ENCODE assay signal across 8 cellular contexts in genomic region chr1:172531846-172532699, GRCh38. TPM values are rescaled to one million over a fixed set of nuclear protein-coding genes. Genes with fewer than 3 reads are reported as not detected.
DNase-seq lines count a peak whose midpoint lies in the region; ATAC-seq and TF ChIP-seq lines count a peak whose summit lies in the region.

No MANE protein-coding gene starts in this region.

- peak; percentile 98 for DNase-seq in GM12864 (ENCODE audit: low read depth)
- DNase-seq in NCI-H1092 treated with DMSO at 0.1 percent for 48 hours (lab: John Stamatoyannopoulos, UW) = peak; percentile 99
- DNase-seq in adipocyte (ENCODE audit: low read depth) = peak; percentile 98
- peak; percentile 74 to 94 (median 90) for DNase-seq in heart left ventricle
- peak; percentile 100 for DNase-seq in pons (ENCODE audit: low spot score)
- peak; percentile 79 for DNase-seq in type B pancreatic cell (ENCODE audit: extremely low spot score, unreplicated experiment)

- H3K36me3 Mint-ChIP-seq in type B pancreatic cell = no peaks in the 10 kb centered on the region

- peak overlapping the region; percentile 95 for H3K9ac ChIP-seq in adipocyte (ENCODE audit: low read length)

- no peaks in the 10 kb centered on the region for H3K9me3 Mint-ChIP-seq in type B pancreatic cell

- WGBS in heart left ventricle, 4 donors = 0 to 1% (median 0%) methylated on average over 27 of the region's 27 CpGs

- ATAC-seq in HG02623 (IDR thresholded peaks at IDR 0.05; ENCODE audit: unreplicated experiment) (peak; percentile 56), SK-N-SH treated with all-trans-retinoic acid at 6 μM for 48 hours (peak; percentile 86), heart left ventricle (peak; percentile 88 to 94 (median 90))

- TF ChIP-seq CTCF in GM12864 (IDR thresholded peaks at IDR 0.05; ENCODE audit: low read depth, low read length, missing control alignments) = no peak
- TF ChIP-seq CTCF in heart left ventricle (IDR thresholded peaks at IDR 0.05) = no peak
- no peak for TF ChIP-seq CTCF in type B pancreatic cell (conservative IDR thresholded peaks at IDR 0.05)

- no peaks in the 10 kb centered on the region for H3K27me3 ChIP-seq in adipocyte (replicated peaks; ENCODE audit: control insufficient read depth, insufficient read depth, low read length)
- H3K27me3 ChIP-seq in heart left ventricle = no peaks in the 10 kb centered on the region

- TF ChIP-seq POLR2A in heart left ventricle (IDR thresholded peaks at IDR 0.05) = peak in 1 of 2 donors; percentile 78

- H3K4me1 ChIP-seq in adipocyte (ENCODE audit: control insufficient read depth, insufficient read depth, low read length) (peaks cover 29% of the 10 kb centered on the region), heart left ventricle (peaks cover 0 to 41% (median 27%) of the 10 kb centered on the region in 12 donors)

- H3K27ac ChIP-seq in heart left ventricle = peak overlapping the region; percentile 88 to 99 (median 96)

- H3K4me3 Mint-ChIP-seq in type B pancreatic cell = peak overlapping the region; percentile 100

- peak overlapping the region; percentile 99 for H3K27ac Mint-ChIP-seq in type B pancreatic cell

- intact Hi-C loops in heart left ventricle (cut with DNase I) = loop anchor here in 8 of 10 donors (2.0 to 10.0 kb wide), 6 partner anchors 77 to 875 kb away; partner anchors contain the start of gene METTL13 (in 1 of the 8)

- H3K27me3 Mint-ChIP-seq in type B pancreatic cell = no peaks in the 10 kb centered on the region

- no peaks in the 10 kb centered on the region for H3K36me3 ChIP-seq in adipocyte (ENCODE audit: control insufficient read depth, insufficient read depth, low read length, severe bottlenecking)
- no peaks in the 10 kb centered on the region for H3K36me3 ChIP-seq in heart left ventricle

- H3K9me3 ChIP-seq in adipocyte (ENCODE audit: control insufficient read depth, low read length) (no peaks in the 10 kb centered on the region), heart left ventricle (no peaks in the 10 kb centered on the region)

- H3K4me1 Mint-ChIP-seq in type B pancreatic cell (ENCODE audit: unreplicated experiment) = peaks cover 28% of the 10 kb centered on the region

- peak overlapping the region; percentile 68 for H3K4me3 ChIP-seq in GM12864 (ENCODE audit: low read depth, low read length)
- H3K4me3 ChIP-seq in adipocyte (ENCODE audit: low read length) = peak overlapping the region; percentile 98
- peak overlapping the region; percentile 54 to 93 (median 80) for H3K4me3 ChIP-seq in heart left ventricle

TF ChIP-seq in SK-N-SH treated with all-trans-retinoic acid at 6 μM for 48 hours, 23 proteins besides CTCF, POLR2A, EP300 and RAD21:
- TF ChIP-seq ZFP3 (CRISPR knock-in tag; IDR thresholded peaks at IDR 0.05) (no peak), ZNF70 (CRISPR knock-in tag; IDR thresholded peaks at IDR 0.05) (no peak), ZNF565 (CRISPR knock-in tag; conservative IDR thresholded peaks at IDR 0.05; ENCODE audit: low read depth) (no peak), TOX (CRISPR knock-in tag; IDR thresholded peaks at IDR 0.05; ENCODE audit: borderline replicate concordance) (0 out of 2 replicates have a peak, but pooled peaks have one; percentile 18), TCF4 (CRISPR knock-in tag; IDR thresholded peaks at IDR 0.05; ENCODE audit: borderline replicate concordance) (no peak)

RNA-seq across cellular contexts. Expression of gene SUCO, which starts 0.9 kb away (rescaled TPM):
- total RNA-seq in heart left ventricle (10 to 100 TPM; 12.8 to 33.4 (median 27.3) TPM), type B pancreatic cell (ENCODE audit: low replicate concordance) (76.5 and 88.3 TPM in 2 replicates)
- polyA plus RNA-seq in heart left ventricle = 10 to 100 TPM in 1 of 2 donors, 1 to 10 TPM in 1; 6.7 to 23.7 TPM

Comparison
In these comparisons a context has a peak if more than half of its experiments do, and no peak if none do; other contexts are left out.
1. Peak in every context shown above with its lines: DNase-seq, ATAC-seq, H3K4me3 ChIP-seq and H3K27ac ChIP-seq.